Comparison of ENCODE assay signal across 1 cellular context in the genomic region with DNA sequence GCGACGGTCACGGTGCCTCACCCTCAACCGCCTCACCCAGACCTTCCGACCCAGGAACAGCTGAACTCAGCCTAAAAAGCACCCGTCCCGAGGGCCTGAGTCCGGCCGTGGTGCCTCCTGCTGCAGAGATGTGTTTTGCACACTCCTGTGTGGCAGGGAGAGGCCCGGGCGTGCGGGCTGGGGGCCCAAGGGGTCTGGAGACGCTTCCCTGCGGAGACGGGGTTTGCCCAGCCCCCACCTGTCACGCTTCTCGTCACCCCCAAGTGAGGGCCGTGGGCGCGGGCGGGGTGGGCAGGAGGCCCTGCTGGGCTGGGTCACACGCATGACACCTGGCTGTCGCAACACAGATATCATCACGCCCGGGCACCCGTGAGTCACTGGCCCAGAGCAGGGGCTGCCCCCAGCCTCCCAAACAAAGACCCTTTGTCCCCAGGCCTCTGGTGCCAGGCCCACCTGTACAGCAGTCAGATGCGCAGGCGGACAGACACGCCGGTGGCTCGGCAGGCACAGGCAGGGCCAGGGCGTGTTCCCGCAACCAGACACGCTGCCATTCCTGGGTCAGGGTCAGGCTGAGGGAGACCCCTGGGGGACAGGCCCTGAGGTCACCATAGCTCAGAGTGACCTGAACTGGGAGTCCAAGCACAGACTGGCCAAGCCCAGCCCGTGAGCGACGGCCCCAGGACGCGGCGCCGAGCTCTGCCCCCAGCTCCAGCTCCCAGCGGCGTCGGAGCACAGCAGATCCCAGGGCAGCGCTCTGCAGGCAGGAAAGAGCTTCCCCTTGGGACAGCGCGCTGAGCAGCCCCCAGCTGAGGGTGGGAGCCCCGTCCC.
TF ChIP-seq lines count a peak whose summit lies in the region.

No MANE protein-coding gene starts in this region.

TF ChIP-seq in HepG2, 621 proteins besides CTCF, POLR2A, EP300 and RAD21 (continues in another document):
- TF ChIP-seq ETS1 (CRISPR knock-in tag; IDR thresholded peaks at IDR 0.05) (no peak), ELF3 (CRISPR knock-in tag; IDR thresholded peaks at IDR 0.05) (no peak; the same call in 1 of the 2 replicates), ZNF724P (CRISPR knock-in tag; IDR thresholded peaks at IDR 0.05; ENCODE audit: borderline replicate concordance) (0 out of 2 replicates have a peak, but pooled peaks have one; percentile 32), PHF5A (CRISPR knock-in tag; IDR thresholded peaks at IDR 0.05; ENCODE audit: low read depth, unreplicated experiment) (no peak), BHLHE40 (IDR thresholded peaks at IDR 0.05; ENCODE audit: low read length) (0 out of 2 replicates have a peak, but pooled peaks have one; percentile 35), GATAD2A (CRISPR knock-in tag; IDR thresholded peaks at IDR 0.05) (peak; percentile 89), ZSCAN22 (CRISPR knock-in tag; IDR thresholded peaks at IDR 0.05) (no peak), ZBTB7B (CRISPR knock-in tag; IDR thresholded peaks at IDR 0.05) (peak; percentile 95), ZNF468 (CRISPR knock-in tag; IDR thresholded peaks at IDR 0.05) (no peak), ZNF260 (CRISPR knock-in tag; IDR thresholded peaks at IDR 0.05; ENCODE audit: borderline replicate concordance, low read depth) (no peak), NR1H2 (CRISPR knock-in tag; IDR thresholded peaks at IDR 0.05; ENCODE audit: borderline replicate concordance, low read depth) (no peak), MBD4 (IDR thresholded peaks at IDR 0.05; ENCODE audit: borderline replicate concordance, low read length) (no peak), TBL1XR1 (IDR thresholded peaks at IDR 0.05; ENCODE audit: borderline replicate concordance, low read length, partially characterized antibody) (no peak), NFYB (CRISPR knock-in tag; IDR thresholded peaks at IDR 0.05) (no peak), ZIK1 (CRISPR knock-in tag; IDR thresholded peaks at IDR 0.05; ENCODE audit: borderline replicate concordance, low read depth) (peak; percentile 54; the same call in 1 of the 2 replicates), CHD2 (IDR thresholded peaks at IDR 0.05; ENCODE audit: low read depth, low read length) (no peak; the same call in 1 of the 2 replicates), ZSCAN9 (CRISPR knock-in tag; IDR thresholded peaks at IDR 0.05; ENCODE audit: borderline replicate concordance) (no peak), ZBTB39 (CRISPR knock-in tag; IDR thresholded peaks at IDR 0.05) (peak; percentile 86; the same call in 1 of the 2 replicates), HBP1 (CRISPR knock-in tag; IDR thresholded peaks at IDR 0.05; ENCODE audit: low read depth) (no peak), ZFX (CRISPR knock-in tag; IDR thresholded peaks at IDR 0.05; ENCODE audit: low read depth) (peak; percentile 83), ZNF607 (CRISPR knock-in tag; IDR thresholded peaks at IDR 0.05; ENCODE audit: borderline replicate concordance) (no peak; the same call in 1 of the 2 replicates), FOSL1 (CRISPR knock-in tag; IDR thresholded peaks at IDR 0.05; ENCODE audit: borderline replicate concordance) (peak; percentile 53), KLF16 (CRISPR knock-in tag; IDR thresholded peaks at IDR 0.05) (no peak), ARID4A (CRISPR knock-in tag; IDR thresholded peaks at IDR 0.05; ENCODE audit: borderline replicate concordance) (peak; percentile 71; the same call in 1 of the 2 replicates), ZNF121 (CRISPR knock-in tag; IDR thresholded peaks at IDR 0.05) (peak; percentile 52; the same call in 1 of the 2 replicates), RARA (CRISPR knock-in tag; IDR thresholded peaks at IDR 0.05) (peak; percentile 94), ZNF891 (CRISPR knock-in tag; IDR thresholded peaks at IDR 0.05) (peak; percentile 69)
- TF ChIP-seq, protein P1, sequence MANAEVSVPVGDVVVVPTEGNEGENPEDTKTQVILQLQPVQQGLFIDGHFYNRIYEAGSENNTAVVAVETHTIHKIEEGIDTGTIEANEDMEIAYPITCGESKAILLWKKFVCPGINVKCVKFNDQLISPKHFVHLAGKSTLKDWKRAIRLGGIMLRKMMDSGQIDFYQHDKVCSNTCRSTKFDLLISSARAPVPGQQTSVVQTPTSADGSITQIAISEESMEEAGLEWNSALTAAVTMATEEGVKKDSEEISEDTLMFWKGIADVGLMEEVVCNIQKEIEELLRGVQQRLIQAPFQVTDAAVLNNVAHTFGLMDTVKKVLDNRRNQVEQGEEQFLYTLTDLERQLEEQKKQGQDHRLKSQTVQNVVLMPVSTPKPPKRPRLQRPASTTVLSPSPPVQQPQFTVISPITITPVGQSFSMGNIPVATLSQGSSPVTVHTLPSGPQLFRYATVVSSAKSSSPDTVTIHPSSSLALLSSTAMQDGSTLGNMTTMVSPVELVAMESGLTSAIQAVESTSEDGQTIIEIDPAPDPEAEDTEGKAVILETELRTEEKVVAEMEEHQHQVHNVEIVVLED (CRISPR knock-in tag; IDR thresholded peaks at IDR 0.05; ENCODE audit: borderline replicate concordance): no peak
- TF ChIP-seq, protein P2, sequence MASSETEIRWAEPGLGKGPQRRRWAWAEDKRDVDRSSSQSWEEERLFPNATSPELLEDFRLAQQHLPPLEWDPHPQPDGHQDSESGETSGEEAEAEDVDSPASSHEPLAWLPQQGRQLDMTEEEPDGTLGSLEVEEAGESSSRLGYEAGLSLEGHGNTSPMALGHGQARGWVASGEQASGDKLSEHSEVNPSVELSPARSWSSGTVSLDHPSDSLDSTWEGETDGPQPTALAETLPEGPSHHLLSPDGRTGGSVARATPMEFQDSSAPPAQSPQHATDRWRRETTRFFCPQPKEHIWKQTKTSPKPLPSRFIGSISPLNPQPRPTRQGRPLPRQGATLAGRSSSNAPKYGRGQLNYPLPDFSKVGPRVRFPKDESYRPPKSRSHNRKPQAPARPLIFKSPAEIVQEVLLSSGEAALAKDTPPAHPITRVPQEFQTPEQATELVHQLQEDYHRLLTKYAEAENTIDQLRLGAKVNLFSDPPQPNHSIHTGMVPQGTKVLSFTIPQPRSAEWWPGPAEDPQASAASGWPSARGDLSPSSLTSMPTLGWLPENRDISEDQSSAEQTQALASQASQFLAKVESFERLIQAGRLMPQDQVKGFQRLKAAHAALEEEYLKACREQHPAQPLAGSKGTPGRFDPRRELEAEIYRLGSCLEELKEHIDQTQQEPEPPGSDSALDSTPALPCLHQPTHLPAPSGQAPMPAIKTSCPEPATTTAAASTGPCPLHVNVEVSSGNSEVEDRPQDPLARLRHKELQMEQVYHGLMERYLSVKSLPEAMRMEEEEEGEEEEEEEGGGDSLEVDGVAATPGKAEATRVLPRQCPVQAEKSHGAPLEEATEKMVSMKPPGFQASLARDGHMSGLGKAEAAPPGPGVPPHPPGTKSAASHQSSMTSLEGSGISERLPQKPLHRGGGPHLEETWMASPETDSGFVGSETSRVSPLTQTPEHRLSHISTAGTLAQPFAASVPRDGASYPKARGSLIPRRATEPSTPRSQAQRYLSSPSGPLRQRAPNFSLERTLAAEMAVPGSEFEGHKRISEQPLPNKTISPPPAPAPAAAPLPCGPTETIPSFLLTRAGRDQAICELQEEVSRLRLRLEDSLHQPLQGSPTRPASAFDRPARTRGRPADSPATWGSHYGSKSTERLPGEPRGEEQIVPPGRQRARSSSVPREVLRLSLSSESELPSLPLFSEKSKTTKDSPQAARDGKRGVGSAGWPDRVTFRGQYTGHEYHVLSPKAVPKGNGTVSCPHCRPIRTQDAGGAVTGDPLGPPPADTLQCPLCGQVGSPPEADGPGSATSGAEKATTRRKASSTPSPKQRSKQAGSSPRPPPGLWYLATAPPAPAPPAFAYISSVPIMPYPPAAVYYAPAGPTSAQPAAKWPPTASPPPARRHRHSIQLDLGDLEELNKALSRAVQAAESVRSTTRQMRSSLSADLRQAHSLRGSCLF (CRISPR knock-in tag; IDR thresholded peaks at IDR 0.05; ENCODE audit: borderline replicate concordance): no peak
- TF ChIP-seq, protein P3, sequence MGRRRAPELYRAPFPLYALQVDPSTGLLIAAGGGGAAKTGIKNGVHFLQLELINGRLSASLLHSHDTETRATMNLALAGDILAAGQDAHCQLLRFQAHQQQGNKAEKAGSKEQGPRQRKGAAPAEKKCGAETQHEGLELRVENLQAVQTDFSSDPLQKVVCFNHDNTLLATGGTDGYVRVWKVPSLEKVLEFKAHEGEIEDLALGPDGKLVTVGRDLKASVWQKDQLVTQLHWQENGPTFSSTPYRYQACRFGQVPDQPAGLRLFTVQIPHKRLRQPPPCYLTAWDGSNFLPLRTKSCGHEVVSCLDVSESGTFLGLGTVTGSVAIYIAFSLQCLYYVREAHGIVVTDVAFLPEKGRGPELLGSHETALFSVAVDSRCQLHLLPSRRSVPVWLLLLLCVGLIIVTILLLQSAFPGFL (CRISPR knock-in tag; IDR thresholded peaks at IDR 0.05): no peak
- TF ChIP-seq, protein P4, sequence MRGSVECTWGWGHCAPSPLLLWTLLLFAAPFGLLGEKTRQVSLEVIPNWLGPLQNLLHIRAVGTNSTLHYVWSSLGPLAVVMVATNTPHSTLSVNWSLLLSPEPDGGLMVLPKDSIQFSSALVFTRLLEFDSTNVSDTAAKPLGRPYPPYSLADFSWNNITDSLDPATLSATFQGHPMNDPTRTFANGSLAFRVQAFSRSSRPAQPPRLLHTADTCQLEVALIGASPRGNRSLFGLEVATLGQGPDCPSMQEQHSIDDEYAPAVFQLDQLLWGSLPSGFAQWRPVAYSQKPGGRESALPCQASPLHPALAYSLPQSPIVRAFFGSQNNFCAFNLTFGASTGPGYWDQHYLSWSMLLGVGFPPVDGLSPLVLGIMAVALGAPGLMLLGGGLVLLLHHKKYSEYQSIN (CRISPR knock-in tag; IDR thresholded peaks at IDR 0.05; ENCODE audit: borderline replicate concordance): no peak
- TF ChIP-seq, protein P5, sequence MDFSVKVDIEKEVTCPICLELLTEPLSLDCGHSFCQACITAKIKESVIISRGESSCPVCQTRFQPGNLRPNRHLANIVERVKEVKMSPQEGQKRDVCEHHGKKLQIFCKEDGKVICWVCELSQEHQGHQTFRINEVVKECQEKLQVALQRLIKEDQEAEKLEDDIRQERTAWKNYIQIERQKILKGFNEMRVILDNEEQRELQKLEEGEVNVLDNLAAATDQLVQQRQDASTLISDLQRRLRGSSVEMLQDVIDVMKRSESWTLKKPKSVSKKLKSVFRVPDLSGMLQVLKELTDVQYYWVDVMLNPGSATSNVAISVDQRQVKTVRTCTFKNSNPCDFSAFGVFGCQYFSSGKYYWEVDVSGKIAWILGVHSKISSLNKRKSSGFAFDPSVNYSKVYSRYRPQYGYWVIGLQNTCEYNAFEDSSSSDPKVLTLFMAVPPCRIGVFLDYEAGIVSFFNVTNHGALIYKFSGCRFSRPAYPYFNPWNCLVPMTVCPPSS (IDR thresholded peaks at IDR 0.05): no peak
